ENCODE assay signal across 8 cellular contexts in genomic region chr11:119093951-119094815, GRCh38. TPM values are rescaled to one million over a fixed set of nuclear protein-coding genes. Genes with fewer than 3 reads are reported as not detected.
DNase-seq lines count a peak whose midpoint lies in the region; TF ChIP-seq lines count a peak whose summit lies in the region.

No MANE protein-coding gene starts in this region.

- POLR2A ChIA-PET in HEK293 (lab: Yijun Ruan, JAX), result interaction anchor here (0.7 to 4.0 kb wide), 27 partner anchors 8 to 302 kb away, joined by 3 to 65 read pairs (median 4); partner anchors contain the start of genes BCL9L, C2CD2L, DPAGT1 and HINFP

- H3K79me2 ChIP-seq in hepatocyte, result peaks cover 39% of the 10 kb centered on the region

- H3K4me1 ChIP-seq in HEK293 (ENCODE audit: control insufficient read depth, insufficient read depth, low read length) (no peaks in the 10 kb centered on the region), Peyer's patch (peaks cover 0 to 21% (median 8%) of the 10 kb centered on the region in 4 donors), adrenal gland (replicated peaks in 1 of 2) (peaks cover 8 to 18% of the 10 kb centered on the region in 2 donors), hepatocyte (ENCODE audit: insufficient read depth) (peaks cover 17% of the 10 kb centered on the region), skeletal muscle tissue (ENCODE audit: control insufficient read depth in 3 of 3, insufficient read depth in 3 of 3, low read length in 3 of 3) (peaks cover 23 to 28% (median 25%) of the 10 kb centered on the region in 3 donors)

- CTCF ChIA-PET in HEK293 (lab: Yijun Ruan, JAX), result interaction anchor here (0.7 to 1.1 kb wide), 2 partner anchors 52 to 227 kb away, joined by 3 to 4 read pairs; no protein-coding TSS in a partner anchor

- no peaks in the 10 kb centered on the region for H3K9me2 ChIP-seq in hepatocyte (replicated peaks; ENCODE audit: insufficient read depth)

- TF ChIP-seq POLR2A in Peyer's patch (IDR thresholded peaks at IDR 0.05) (no peak), adrenal gland (IDR thresholded peaks at IDR 0.05) (peak in 1 of 2 donors; percentile 13)

- intact Hi-C loops in adrenal gland (cut with DNase I), result no loop called here

- H3K9me3 ChIP-seq in HEK293 (ENCODE audit: control insufficient read depth, insufficient read depth, low read depth, low read length) (no peaks in the 10 kb centered on the region), Peyer's patch (no peaks in the 10 kb centered on the region), adrenal gland (replicated peaks in 1 of 3) (no peaks in the 10 kb centered on the region), hepatocyte (ENCODE audit: low read depth) (no peaks in the 10 kb centered on the region), skeletal muscle tissue (ENCODE audit: control insufficient read depth in 3 of 3, low read length in 3 of 3) (no peaks in the 10 kb centered on the region)

- peaks cover 0 to 78% of the 10 kb centered on the region in 2 experiments; a peak in 1 of 3 replicates for H3K36me3 ChIP-seq in HEK293 (ENCODE audit: control insufficient read depth in 2 of 2, insufficient read depth in 1 of 2, low read length in 2 of 2)
- H3K36me3 ChIP-seq in Peyer's patch, result peaks cover 0 to 27% (median 0%) of the 10 kb centered on the region in 3 donors
- H3K36me3 ChIP-seq in adrenal gland (replicated peaks in 1 of 2), result peaks cover 0 to 27% of the 10 kb centered on the region in 2 donors
- no peaks in the 10 kb centered on the region for H3K36me3 ChIP-seq in hepatocyte (replicated peaks; ENCODE audit: insufficient read depth, low read depth)
- H3K36me3 ChIP-seq in skeletal muscle tissue (ENCODE audit: control insufficient read depth in 3 of 3, insufficient read depth in 3 of 3, low read length in 3 of 3), result peaks cover 37 to 51% (median 48%) of the 10 kb centered on the region in 3 donors

- H4K20me1 ChIP-seq in hepatocyte (ENCODE audit: insufficient read depth, poor library complexity, severe bottlenecking), result peaks cover 6% of the 10 kb centered on the region

- peak overlapping the region; percentile 82 for H3K27ac ChIP-seq in HEK293 (ENCODE audit: extremely low read depth, low read depth, low read length)
- peak overlapping the region; percentile 95 to 96 (median 95) for H3K27ac ChIP-seq in Peyer's patch
- H3K27ac ChIP-seq in adrenal gland, result peak overlapping the region; percentile 6 to 96 (median 94)
- peak overlapping the region; percentile 96 for H3K27ac ChIP-seq in hepatocyte
- H3K27ac ChIP-seq in skeletal muscle tissue (ENCODE audit: low read depth, low read length), result peak overlapping the region; percentile 88

- H3K4me3 ChIP-seq in HEK293 (ENCODE audit: low read depth, low read length) (peak overlapping the region; percentile 98), Peyer's patch (peak overlapping the region; percentile 78 to 90 (median 84)), adrenal gland (peak overlapping the region; percentile 5 to 97 (median 56)), hepatocyte (peak overlapping the region; percentile 31), skeletal muscle tissue (ENCODE audit: low read length in 3 of 3) (peak overlapping the region; percentile 77 to 88 (median 88))

- peak overlapping the region; percentile 73 for H2AFZ ChIP-seq in hepatocyte

- H3K9ac ChIP-seq in skeletal muscle tissue (ENCODE audit: low read depth in 1 of 3, low read length in 3 of 3), result peak overlapping the region; percentile 83 to 85 (median 84)

- H3K27me3 ChIP-seq in Peyer's patch (no peaks in the 10 kb centered on the region), adrenal gland (no peaks in the 10 kb centered on the region), hepatocyte (no peaks in the 10 kb centered on the region), skeletal muscle tissue (ENCODE audit: control insufficient read depth in 3 of 3, insufficient read depth in 3 of 3, low read length in 3 of 3) (no peaks in the 10 kb centered on the region)

- DNase-seq in ELF-1 (ENCODE audit: low read depth, low spot score) (peak; percentile 46), Peyer's patch (peak; percentile 41 to 65 (median 64)), adrenal gland (peak; percentile 43 to 73 (median 58)), hepatocyte (ENCODE audit: low spot score) (peak; percentile 62), NCI-H2196 (lab: John Stamatoyannopoulos, UW; ENCODE audit: unreplicated experiment) (no peak), NCI-H2029 (lab: John Stamatoyannopoulos, UW) (no peak)

- peak overlapping the region; percentile 84 for H3K4me2 ChIP-seq in hepatocyte

- TF ChIP-seq CTCF in HEK293 (tag by site-specific recombination; IDR thresholded peaks at IDR 0.05), result peak; percentile 14; the same call in 1 of the 2 replicates
- no peak for TF ChIP-seq CTCF in Peyer's patch (IDR thresholded peaks at IDR 0.05)
- no peak for TF ChIP-seq CTCF in adrenal gland (IDR thresholded peaks at IDR 0.05)
- TF ChIP-seq CTCF in hepatocyte (IDR thresholded peaks at IDR 0.05; ENCODE audit: poor library complexity), result no peak

- 1% methylated on average over 32 to 80 of the region's 80 CpGs for WGBS in adrenal gland, 4 donors
- WGBS in hepatocyte (ENCODE audit: low lambda C conversion rate, missing lambda C conversion rate), result 1% methylated on average over 60 of the region's 80 CpGs

TF ChIP-seq in HEK293, 187 proteins besides CTCF, POLR2A, EP300 and RAD21 (continues in another document):
- TF ChIP-seq ZNF394 (tag by site-specific recombination; IDR thresholded peaks at IDR 0.05; ENCODE audit: borderline replicate concordance), result peak; percentile 25; the same call in 1 of the 2 replicates
- TF ChIP-seq REST (tag by site-specific recombination; IDR thresholded peaks at IDR 0.05), result 0 out of 2 replicates have a peak, but pooled peaks have one; percentile 25
- TF ChIP-seq SP2 (tag by site-specific recombination; IDR thresholded peaks at IDR 0.05), result peak; percentile 19; the same call in 1 of the 2 replicates
- peak; percentile 82 for TF ChIP-seq ZBTB17 (tag by site-specific recombination; IDR thresholded peaks at IDR 0.05)
- TF ChIP-seq ZFP37 (tag by site-specific recombination; IDR thresholded peaks at IDR 0.05), result 0 out of 2 replicates have a peak, but pooled peaks have one; percentile 39
- TF ChIP-seq ZNF37A (tag by site-specific recombination; IDR thresholded peaks at IDR 0.05), result no peak
- TF ChIP-seq ZIC2 (tag by site-specific recombination; IDR thresholded peaks at IDR 0.05), result no peak

RNA-seq across cellular contexts. Expression of gene DPAGT1, which starts 7.5 kb away (rescaled TPM):
- total RNA-seq in Peyer's patch (10 to 100 TPM; 10.7 to 38.6 (median 33.1) TPM), adrenal gland (10 to 100 TPM; 37.3 to 65.5 (median 53.9) TPM), hepatocyte (27.5 and 28.1 TPM in 2 replicates), skeletal muscle tissue (8.4 TPM)
- polyA plus RNA-seq in adrenal gland (10 to 100 TPM; 26.8 to 73.9 (median 33.5) TPM), hepatocyte (76.2 and 82.7 TPM in 2 replicates)

RNA-seq across cellular contexts. Expression of gene HMBS, which starts 9.5 kb away (rescaled TPM):
- total RNA-seq in Peyer's patch (10 to 100 TPM; 10.7 to 21.7 (median 15.0) TPM), adrenal gland (10 to 100 TPM; 16.8 to 37.2 (median 28.7) TPM), hepatocyte (10.9 and 11.9 TPM in 2 replicates), skeletal muscle tissue (6.8 TPM)
- polyA plus RNA-seq in adrenal gland (10 to 100 TPM; 30.1 to 33.4 (median 31.3) TPM), hepatocyte (34.5 and 37.7 TPM in 2 replicates)

RNA-seq across cellular contexts. Expression of gene C2CD2L, which starts 13.0 kb away (rescaled TPM):
- total RNA-seq in Peyer's patch (100 to 1,000 TPM in 1 of 4 donors, 10 to 100 TPM in 3; 13.2 to 107 (median 81.8) TPM), adrenal gland (10 to 100 TPM in 6 of 8 donors, 1 to 10 TPM in 2; 5.1 to 14.2 (median 11.8) TPM), hepatocyte (5.2 and 9.7 TPM in 2 replicates), skeletal muscle tissue (2.1 TPM)
- polyA plus RNA-seq in adrenal gland (10 to 100 TPM in 2 of 3 donors, 1 to 10 TPM in 1; 8.1 to 15.8 (median 10.8) TPM), hepatocyte (7.4 and 10.2 TPM in 2 replicates)

RNA-seq across cellular contexts. Expression of gene VPS11, which starts 26.6 kb away (rescaled TPM):
- total RNA-seq in Peyer's patch, result 10 to 100 TPM; 26.3 to 72.6 (median 37.2) TPM
- total RNA-seq in adrenal gland, result 10 to 100 TPM; 32.8 to 65.1 (median 54.0) TPM
- 100 to 1,000 TPM in 2 of 3 donors, 10 to 100 TPM in 1; 60.6 to 146 (median 133) TPM for polyA plus RNA-seq in adrenal gland
- 31.8 and 36.9 TPM in 2 replicates for total RNA-seq in hepatocyte
- 26.5 and 31.8 TPM in 2 replicates for polyA plus RNA-seq in hepatocyte
- 21.4 TPM for total RNA-seq in skeletal muscle tissue

RNA-seq across cellular contexts. Expression of gene HINFP, which starts 27.2 kb away (rescaled TPM):
- 10 to 100 TPM; 28.1 to 67.9 (median 49.0) TPM for total RNA-seq in Peyer's patch
- 10 to 100 TPM in 7 of 8 donors, 1 to 10 TPM in 1; 7.4 to 39.1 (median 22.2) TPM for total RNA-seq in adrenal gland
- 10 to 100 TPM; 15.3 to 33.6 (median 24.0) TPM for polyA plus RNA-seq in adrenal gland
- 10.9 and 25.3 TPM in 2 replicates for total RNA-seq in hepatocyte
- 16.4 and 19.8 TPM in 2 replicates for polyA plus RNA-seq in hepatocyte
- total RNA-seq in skeletal muscle tissue, result 18.3 TPM

Comparison
In these comparisons a context has a peak if more than half of its experiments do, and no peak if none do; other contexts are left out.
1. DNase-seq: peak in ELF-1 (single experiment), Peyer's patch (3 of 3), adrenal gland (7 of 7) and hepatocyte (single experiment); none in NCI-H2196 (single experiment) and NCI-H2029 (single experiment).
2. H3K4me3 ChIP-seq: peak in every context shown above with its lines; median percentile 98 in HEK293; 88 in skeletal muscle tissue; 84 in Peyer's patch; 56 in adrenal gland; 31 in hepatocyte.
3. Peak in every context shown above with its lines, with median percentiles within 50 percentile points of each other: H3K27ac ChIP-seq.